Comparison of ENCODE assay signal across 11 cellular contexts in genomic region chr14:90642239-90642717, GRCh38.
DNase-seq lines count a peak whose midpoint lies in the region; ATAC-seq and TF ChIP-seq lines count a peak whose summit lies in the region.
"Had no signal": no experiment of that assay in that cellular context is flagged by ENCODE, and none has a peak within 500 bp of the region (broad histone marks: within the 10 kb centered on the region; RNA-seq: fewer than 3 reads in every experiment).

No MANE protein-coding gene starts in this region.

- H3K4me1 Mint-ChIP-seq in activated naive CD8-positive, alpha-beta T cell treated with anti-CD3 and anti-CD28 coated beads for 36 hours = no peaks in the 10 kb centered on the region

- ATAC-seq in GM18870 (IDR thresholded peaks at IDR 0.05; ENCODE audit: unreplicated experiment) = no peak

- H3K4me3 ChIP-seq in adipocyte (ENCODE audit: low read length) (no peak overlapping the region), fibroblast of villous mesenchyme (ENCODE audit: low read depth, low read length) (no peak overlapping the region), mesendoderm (ENCODE audit: low read length) (no peak overlapping the region)

- no peak overlapping the region for H3K27ac Mint-ChIP-seq in activated naive CD8-positive, alpha-beta T cell treated with anti-CD3 and anti-CD28 coated beads for 36 hours

- H3K4me1 ChIP-seq in adipocyte (ENCODE audit: control insufficient read depth, insufficient read depth, low read length) (peaks cover 10% of the 10 kb centered on the region), mesendoderm (ENCODE audit: control insufficient read depth, low read depth, low read length) (peaks cover 9% of the 10 kb centered on the region)

- no peaks in the 10 kb centered on the region for H3K27me3 ChIP-seq in adipocyte (replicated peaks; ENCODE audit: control insufficient read depth, insufficient read depth, low read length)
- H3K27me3 ChIP-seq in mesendoderm (ENCODE audit: insufficient read depth, low read length, poor library complexity) = no peaks in the 10 kb centered on the region

- TF ChIP-seq CTCF in fibroblast of villous mesenchyme (IDR thresholded peaks at IDR 0.05; ENCODE audit: insufficient read depth, low read depth, low read length) = no peak

- H3K9me3 Mint-ChIP-seq in activated naive CD8-positive, alpha-beta T cell treated with anti-CD3 and anti-CD28 coated beads for 36 hours = no peaks in the 10 kb centered on the region

- H3K23ac ChIP-seq in mesendoderm (ENCODE audit: low read length) = no peak overlapping the region

- H2BK5ac ChIP-seq in mesendoderm (ENCODE audit: low read length) = no peak overlapping the region

- H3K4me2 ChIP-seq in mesendoderm (ENCODE audit: low read length) = no peak overlapping the region

- no peak overlapping the region for H3K9ac ChIP-seq in adipocyte (ENCODE audit: low read length)
- H3K9ac ChIP-seq in mesendoderm (ENCODE audit: low read length) = no peak overlapping the region

- H3K4ac ChIP-seq in mesendoderm (ENCODE audit: low read depth, low read length) = no peak overlapping the region

- H3K79me2 ChIP-seq in mesendoderm (ENCODE audit: control insufficient read depth, insufficient read depth, low read length) = no peaks in the 10 kb centered on the region

- H2AK5ac ChIP-seq in mesendoderm (ENCODE audit: low read length) = no peak overlapping the region

- no peak overlapping the region for H3K4me3 Mint-ChIP-seq in activated naive CD8-positive, alpha-beta T cell treated with anti-CD3 and anti-CD28 coated beads for 36 hours

- no CpG with 5 or more reads among the region's 3 CpGs for WGBS in mesendoderm (ENCODE audit: extremely low coverage, insufficient coverage, low lambda C conversion rate)

- H3K27ac ChIP-seq in mesendoderm (ENCODE audit: low read depth, low read length) (no peak overlapping the region), temporal lobe (ENCODE audit: low read depth, low read length) (peak overlapping the region; percentile 76)

- H2BK120ac ChIP-seq in mesendoderm (ENCODE audit: low read depth, low read length) = no peak overlapping the region

- no peak overlapping the region for H3K56ac ChIP-seq in mesendoderm (ENCODE audit: low read length)

- H3K36me3 Mint-ChIP-seq in activated naive CD8-positive, alpha-beta T cell treated with anti-CD3 and anti-CD28 coated beads for 36 hours = no peaks in the 10 kb centered on the region

- no peak overlapping the region for H4K8ac ChIP-seq in mesendoderm (ENCODE audit: low read depth, low read length)

- H3K27me3 Mint-ChIP-seq in activated naive CD8-positive, alpha-beta T cell treated with anti-CD3 and anti-CD28 coated beads for 36 hours = no peaks in the 10 kb centered on the region

- no peaks in the 10 kb centered on the region for H3K79me1 ChIP-seq in mesendoderm (ENCODE audit: low read length)

- no peak overlapping the region for H4K5ac ChIP-seq in mesendoderm (ENCODE audit: low read length)

- peak; percentile 55 for DNase-seq in adipocyte (ENCODE audit: low read depth)
- DNase-seq in fibroblast of villous mesenchyme (ENCODE audit: low read depth) = peak; percentile 28
- DNase-seq in mesendoderm = peak; percentile 89
- no peak for DNase-seq in activated naive CD8-positive, alpha-beta T cell treated with anti-CD3 and anti-CD28 coated beads for 36 hours
- DNase-seq in NCI-H82 treated with DMSO at 0.1 percent for 48 hours (lab: John Stamatoyannopoulos, UW; ENCODE audit: unreplicated experiment) = no peak
- DNase-seq: activated T-cell treated with anti-CD3 and anti-CD28 coated beads, Interleukin-2, amount 50 U/mL, for 1 hour; DMS53; stimulated activated CD4-positive, alpha-beta T cell treated with anti-CD3 and anti-CD28 coated beads, Interleukin-12 subunit alpha, Interleukin-12 subunit beta, amount 100 ng/mL, for 4 hours; stimulated activated naive CD4-positive, alpha-beta T cell treated with Interleukin-2 at 50 U/mL for 16 hours had no signal

- no peaks in the 10 kb centered on the region for H3K9me3 ChIP-seq in adipocyte (ENCODE audit: control insufficient read depth, low read length)

- H2BK15ac ChIP-seq in mesendoderm (replicated peaks; ENCODE audit: low read depth) = no peak overlapping the region

- H3K18ac ChIP-seq in mesendoderm (ENCODE audit: low read length) = no peak overlapping the region

- H3K36me3 ChIP-seq in adipocyte (ENCODE audit: control insufficient read depth, insufficient read depth, low read length, severe bottlenecking) = peaks cover 32% of the 10 kb centered on the region
- H3K36me3 ChIP-seq in mesendoderm (ENCODE audit: control insufficient read depth, insufficient read depth, low read length) = no peaks in the 10 kb centered on the region

Comparison
In these comparisons a context has a peak if more than half of its experiments do, and no peak if none do; other contexts are left out.
1. DNase-seq: peak in adipocyte (single experiment), fibroblast of villous mesenchyme (single experiment) and mesendoderm (single experiment); none in activated naive CD8-positive, alpha-beta T cell treated with anti-CD3 and anti-CD28 coated beads for 36 hours (single experiment) and NCI-H82 treated with DMSO at 0.1 percent for 48 hours (single experiment).